In the genomic region with DNA sequence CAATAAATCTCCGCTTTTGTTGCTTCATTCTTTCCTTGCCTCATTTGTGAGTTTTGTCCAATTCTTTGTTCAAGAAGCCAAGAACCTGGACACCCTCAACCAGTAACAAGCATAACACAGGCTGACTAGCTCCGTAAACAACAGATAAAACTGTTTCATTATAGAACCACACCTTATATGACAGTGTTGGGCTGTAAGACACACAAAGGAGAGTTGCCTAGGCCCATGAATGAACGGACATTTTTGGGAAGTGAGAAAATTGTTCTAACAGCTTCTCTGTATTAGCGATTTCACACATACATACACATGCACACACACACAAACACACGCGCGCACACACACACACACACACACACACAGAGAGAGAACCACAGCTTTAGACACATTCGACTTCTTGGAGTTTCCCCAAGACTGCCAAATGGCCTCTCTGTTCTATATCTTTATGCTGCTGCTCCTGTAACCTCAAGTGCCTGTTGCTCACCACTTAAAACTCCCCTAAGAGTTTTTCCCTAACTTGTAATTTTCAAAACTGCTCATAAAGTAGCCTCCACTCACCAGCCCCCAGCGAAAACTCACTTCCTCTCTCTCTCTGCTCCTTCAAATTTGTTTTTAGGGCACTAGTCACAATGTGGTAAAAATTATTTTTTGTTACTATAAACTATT, we compare ENCODE assay signal across 8 cellular contexts. TPM values are rescaled to one million over a fixed set of nuclear protein-coding genes. Genes with fewer than 3 reads are reported as not detected.
A peak's percentile ranks its signal among the peaks of the same experiment; 100 is the strongest.
DNase-seq lines count a peak whose midpoint lies in the region; ATAC-seq and TF ChIP-seq lines count a peak whose summit lies in the region.

No MANE protein-coding gene starts in this region.

- H3K27ac ChIP-seq in MM.1S (ENCODE audit: low read length): no peak overlapping the region

- peak overlapping the region; percentile 85 to 95 (median 92) for H3K27ac Mint-ChIP-seq in immature natural killer cell

- no peaks in the 10 kb centered on the region for H3K9me3 ChIP-seq in MM.1S (replicated peaks; ENCODE audit: insufficient read depth, low read length)

- H3K9me3 Mint-ChIP-seq in immature natural killer cell: no peaks in the 10 kb centered on the region

- H3K27me3 Mint-ChIP-seq in immature natural killer cell (ENCODE audit: low read depth in 3 of 3): peaks cover 3 to 11% (median 7%) of the 10 kb centered on the region in 3 donors

- peaks cover 90 to 100% of the 10 kb centered on the region in 2 donors for H3K4me1 Mint-ChIP-seq in immature natural killer cell

- peak overlapping the region; percentile 42 to 79 (median 76) for H3K4me3 Mint-ChIP-seq in immature natural killer cell

- no peaks in the 10 kb centered on the region for H3K9me2 ChIP-seq in MM.1S (replicated peaks; ENCODE audit: insufficient read depth, low read length)

- H2AFZ ChIP-seq in MM.1S (ENCODE audit: low read length): no peak overlapping the region

- H3K36me3 ChIP-seq in MM.1S (replicated peaks; ENCODE audit: insufficient read depth, low read length): 0 out of 2 replicates have a peak, but pooled peaks cover 4% of the 10 kb centered on the region

- no peaks in the 10 kb centered on the region for H4K20me1 ChIP-seq in MM.1S (ENCODE audit: insufficient read depth, low read length)

- H3F3A ChIP-seq in MM.1S (ENCODE audit: insufficient read depth, low read length): no peaks in the 10 kb centered on the region

- peaks cover 7% of the 10 kb centered on the region; the same call in 1 of the 2 replicates for H3K4me1 ChIP-seq in MM.1S (ENCODE audit: low read length)

- TF ChIP-seq CTCF in GM10266 (IDR thresholded peaks at IDR 0.05; ENCODE audit: control insufficient read depth, insufficient read depth, low read depth, missing control alignments): no peak
- no peak for TF ChIP-seq CTCF in MM.1S (IDR thresholded peaks at IDR 0.05; ENCODE audit: low read length)

- H3K9ac ChIP-seq in MM.1S (ENCODE audit: low read length): no peak overlapping the region

- peak; percentile 14 for ATAC-seq in GM19468 (IDR thresholded peaks at IDR 0.05; ENCODE audit: extremely low read depth, unreplicated experiment)
- ATAC-seq in HG03378 (IDR thresholded peaks at IDR 0.05; ENCODE audit: unreplicated experiment): peak; percentile 49

- no peak overlapping the region for H3K4me3 ChIP-seq in MM.1S (ENCODE audit: low read length)

- H3K27me3 ChIP-seq in MM.1S (replicated peaks; ENCODE audit: insufficient read depth, low read length): no peaks in the 10 kb centered on the region

- H3K36me3 Mint-ChIP-seq in immature natural killer cell: peaks cover 23 to 72% (median 35%) of the 10 kb centered on the region in 3 donors

- DNase-seq in GM10266 (ENCODE audit: extremely low spot score) (peak; percentile 10), immature natural killer cell (peak; percentile 49 to 59 (median 51)), DMS 273 treated with DMSO at 0.1 percent for 48 hours (lab: John Stamatoyannopoulos, UW) (no peak), MM.1S (no peak), NCI-H2227 treated with DMSO at 0.1 percent for 48 hours (lab: John Stamatoyannopoulos, UW) (no peak)
- no peak for DNase-seq in activated CD8-positive, alpha-beta memory T cell treated with anti-CD3 and anti-CD28 coated beads for 24 hours

- no peak overlapping the region for H3K4me2 ChIP-seq in MM.1S (ENCODE audit: low read depth, low read length)

- no peaks in the 10 kb centered on the region for H3K79me2 ChIP-seq in MM.1S (ENCODE audit: low read length)

RNA-seq across cellular contexts. Expression of a gene that starts 35.9 kb away (rescaled TPM):
- polyA plus RNA-seq in immature natural killer cell: 100 to 1,000 TPM; 389 to 655 (median 558) TPM

Comparison
In these comparisons a context has a peak if more than half of its experiments do, and no peak if none do; other contexts are left out.
1. DNase-seq: peak in GM10266 (single experiment) and immature natural killer cell (3 of 3); none in DMS 273 treated with DMSO at 0.1 percent for 48 hours (single experiment), MM.1S (single experiment), NCI-H2227 treated with DMSO at 0.1 percent for 48 hours (single experiment) and activated CD8-positive, alpha-beta memory T cell treated with anti-CD3 and anti-CD28 coated beads for 24 hours (single experiment).